Comparison of ENCODE assay signal across 8 cellular contexts in genomic region chr2:74502720-74503505, GRCh38. TPM values are rescaled to one million over a fixed set of nuclear protein-coding genes. Genes with fewer than 3 reads are reported as not detected.
DNase-seq lines count a peak whose midpoint lies in the region; ATAC-seq and TF ChIP-seq lines count a peak whose summit lies in the region.

No MANE protein-coding gene starts in this region.

- peaks cover 32% of the 10 kb centered on the region for H3K79me2 ChIP-seq in ACC112 (ENCODE audit: control insufficient read depth, insufficient read depth, low read length, unreplicated experiment)

- H2AFZ ChIP-seq in ACC112 (ENCODE audit: low read length, unreplicated experiment), result peak overlapping the region; percentile 57

- H3K27me3 ChIP-seq in ACC112 (ENCODE audit: insufficient read depth, low read length) (no peaks in the 10 kb centered on the region), liver (ENCODE audit: control insufficient read depth in 4 of 4, insufficient read depth in 4 of 4, low read length in 3 of 4) (no peaks in the 10 kb centered on the region)

- H3K36me3 ChIP-seq in ACC112 (ENCODE audit: insufficient read depth, low read length), result no peaks in the 10 kb centered on the region
- peaks cover 0 to 6% (median 4%) of the 10 kb centered on the region in 4 donors for H3K36me3 ChIP-seq in liver (ENCODE audit: control insufficient read depth in 4 of 4, insufficient read depth in 3 of 4, low read depth in 1 of 4, low read length in 3 of 4)

- peak overlapping the region; percentile 82 for H3K27ac ChIP-seq in ACC112 (ENCODE audit: low read depth, low read length)
- peak overlapping the region; percentile 87 to 93 for H3K27ac ChIP-seq in liver (ENCODE audit: low read depth in 1 of 2, low read length in 2 of 2)

- H3K4me3 ChIP-seq in ACC112 (ENCODE audit: low read depth, low read length), result peak overlapping the region; percentile 76
- H3K4me3 ChIP-seq in liver (ENCODE audit: low read depth in 1 of 3, low read length in 3 of 3), result peak overlapping the region; percentile 76 to 97 (median 89)

- H3K9me3 ChIP-seq in liver (ENCODE audit: control insufficient read depth in 4 of 4, low read length in 3 of 4), result no peaks in the 10 kb centered on the region

- H3K27ac Mint-ChIP-seq in T-cell, result peak overlapping the region; percentile 34 to 52
- peak overlapping the region; percentile 94 for H3K27ac Mint-ChIP-seq in dendritic cell treated with granulocyte-macrophage colony-stimulating factor and Interleukin-4, amounts not matched to agents 40 ng/mL and 50 ng/mL, for 4 days

- peaks cover 29% of the 10 kb centered on the region for H3K36me3 Mint-ChIP-seq in T-cell
- H3K36me3 Mint-ChIP-seq in dendritic cell treated with granulocyte-macrophage colony-stimulating factor and Interleukin-4, amounts not matched to agents 40 ng/mL and 50 ng/mL, for 4 days (ENCODE audit: low read depth), result peaks cover 54% of the 10 kb centered on the region

- intact Hi-C loops in dendritic cell treated with granulocyte-macrophage colony-stimulating factor and Interleukin-4, amounts not matched to agents 40 ng/mL and 50 ng/mL, for 4 days (cut with micrococcal nuclease), result no loop called here

- TF ChIP-seq CTCF in liver (IDR thresholded peaks at IDR 0.05; ENCODE audit: low read depth, low read length, missing input control), result no peak

- CTCF ChIA-PET in T-cell (lab: Charles Lee), result no interaction called here

- H3K4me1 ChIP-seq in ACC112 (ENCODE audit: control insufficient read depth, insufficient read depth, low read length, unreplicated experiment), result peaks cover 39% of the 10 kb centered on the region
- H3K4me1 ChIP-seq in liver (ENCODE audit: control insufficient read depth in 4 of 4, insufficient read depth in 4 of 4, low read length in 3 of 4), result peaks cover 20 to 79% (median 66%) of the 10 kb centered on the region in 4 donors

- POLR2A ChIA-PET in T-cell (lab: Charles Lee), result interaction anchor here in 1 of 2 donors (0.5 kb wide), 1 partner anchor 337 kb away, joined by 7 read pairs; no protein-coding TSS in a partner anchor

- WGBS in liver, result under 1% methylated on average over 67 of the region's 67 CpGs

- H3K9ac ChIP-seq in liver (ENCODE audit: low read depth in 1 of 2, low read length in 2 of 2), result peak overlapping the region; percentile 69 to 71

- peak overlapping the region; percentile 67 to 70 (median 68) for H3K4me3 Mint-ChIP-seq in T-cell
- peak overlapping the region; percentile 87 for H3K4me3 Mint-ChIP-seq in dendritic cell treated with granulocyte-macrophage colony-stimulating factor and Interleukin-4, amounts not matched to agents 40 ng/mL and 50 ng/mL, for 4 days

- peaks cover 51 to 74% (median 65%) of the 10 kb centered on the region in 3 donors for H3K4me1 Mint-ChIP-seq in T-cell
- H3K4me1 Mint-ChIP-seq in dendritic cell treated with granulocyte-macrophage colony-stimulating factor and Interleukin-4, amounts not matched to agents 40 ng/mL and 50 ng/mL, for 4 days (ENCODE audit: low read depth), result peaks cover 82% of the 10 kb centered on the region

- peak in 4 of 34 experiments; percentile 15 to 43 (median 33) for DNase-seq in T-cell
- DNase-seq in stimulated activated naive CD8-positive, alpha-beta T cell treated with anti-CD3 and anti-CD28 coated beads, Interleukin-15, Interleukin-2, amounts not matched to agents 100 U/mL and 50 U/mL, for 24 hours, result peak; percentile 64
- DNase-seq in putamen (ENCODE audit: low spot score), result no peak

- H3K9me3 Mint-ChIP-seq in T-cell, result no peaks in the 10 kb centered on the region
- no peaks in the 10 kb centered on the region for H3K9me3 Mint-ChIP-seq in dendritic cell treated with granulocyte-macrophage colony-stimulating factor and Interleukin-4, amounts not matched to agents 40 ng/mL and 50 ng/mL, for 4 days

- ATAC-seq in GM18502 (IDR thresholded peaks at IDR 0.05; ENCODE audit: poor library complexity, unreplicated experiment), result peak; percentile 40
- peak; percentile 35 for ATAC-seq in HG03097 (IDR thresholded peaks at IDR 0.05; ENCODE audit: low FRiP score, unreplicated experiment)
- peak in 2 of 4 experiments; percentile 17 to 22 for ATAC-seq in T-cell (replicated peaks in 1 of 4)
- ATAC-seq in stimulated activated naive CD8-positive, alpha-beta T cell treated with anti-CD3 and anti-CD28 coated beads, Interleukin-15, Interleukin-2, amounts not matched to agents 100 U/mL and 50 U/mL, for 24 hours, result peak; percentile 37

- peaks cover 55 to 77% of the 10 kb centered on the region in 2 donors for H3K27me3 Mint-ChIP-seq in T-cell
- H3K27me3 Mint-ChIP-seq in dendritic cell treated with granulocyte-macrophage colony-stimulating factor and Interleukin-4, amounts not matched to agents 40 ng/mL and 50 ng/mL, for 4 days, result peaks cover 47% of the 10 kb centered on the region

- peak; percentile 35 to 46 for TF ChIP-seq RAD21 in liver (IDR thresholded peaks at IDR 0.05)

TF ChIP-seq in liver, 16 proteins besides CTCF, POLR2A, EP300 and RAD21:
- TF ChIP-seq REST (IDR thresholded peaks at IDR 0.05) (peak; percentile 6), FOXA1 (IDR thresholded peaks at IDR 0.05) (no peak), EGR1 (IDR thresholded peaks at IDR 0.05; ENCODE audit: low read depth in 2 of 2) (no peak), RXRA (IDR thresholded peaks at IDR 0.05) (no peak), NR2F2 (IDR thresholded peaks at IDR 0.05) (peak; percentile 4), JUND (IDR thresholded peaks at IDR 0.05) (peak; percentile 71 to 80), TAF1 (conservative IDR thresholded peaks at IDR 0.05) (peak; percentile 15), HNF4A (conservative IDR thresholded peaks at IDR 0.05) (no peak)
- TF ChIP-seq, protein P1, sequence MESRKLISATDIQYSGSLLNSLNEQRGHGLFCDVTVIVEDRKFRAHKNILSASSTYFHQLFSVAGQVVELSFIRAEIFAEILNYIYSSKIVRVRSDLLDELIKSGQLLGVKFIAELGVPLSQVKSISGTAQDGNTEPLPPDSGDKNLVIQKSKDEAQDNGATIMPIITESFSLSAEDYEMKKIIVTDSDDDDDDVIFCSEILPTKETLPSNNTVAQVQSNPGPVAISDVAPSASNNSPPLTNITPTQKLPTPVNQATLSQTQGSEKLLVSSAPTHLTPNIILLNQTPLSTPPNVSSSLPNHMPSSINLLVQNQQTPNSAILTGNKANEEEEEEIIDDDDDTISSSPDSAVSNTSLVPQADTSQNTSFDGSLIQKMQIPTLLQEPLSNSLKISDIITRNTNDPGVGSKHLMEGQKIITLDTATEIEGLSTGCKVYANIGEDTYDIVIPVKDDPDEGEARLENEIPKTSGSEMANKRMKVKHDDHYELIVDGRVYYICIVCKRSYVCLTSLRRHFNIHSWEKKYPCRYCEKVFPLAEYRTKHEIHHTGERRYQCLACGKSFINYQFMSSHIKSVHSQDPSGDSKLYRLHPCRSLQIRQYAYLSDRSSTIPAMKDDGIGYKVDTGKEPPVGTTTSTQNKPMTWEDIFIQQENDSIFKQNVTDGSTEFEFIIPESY (IDR thresholded peaks at IDR 0.05), result no peak
TF ChIP-seq in liver: peak in this region for 4.

RNA-seq across cellular contexts. Expression of gene LBX2, which starts 3.5 kb away (rescaled TPM):
- total RNA-seq in T-cell (under 1 TPM in 4 of 5 donors, not detected in 1; 0.32 to 0.73 (median 0.66) TPM), liver (1 to 10 TPM in 1 of 2 donors, under 1 TPM in 1; 0.84 to 2.7 TPM)
- 1 to 10 TPM; 2.3 to 2.8 TPM for polyA plus RNA-seq in liver

RNA-seq across cellular contexts. Expression of gene PCGF1, which starts 4.6 kb away (rescaled TPM):
- total RNA-seq in T-cell (10 to 100 TPM; 17.6 to 34.3 (median 28.0) TPM), liver (10 to 100 TPM in 1 of 2 donors, 1 to 10 TPM in 1; 3.3 to 11.1 TPM)
- polyA plus RNA-seq in liver, result 10 to 100 TPM; 10.6 to 12.5 TPM

RNA-seq across cellular contexts. Expression of gene TLX2, which starts 11.3 kb away (rescaled TPM):
- total RNA-seq in T-cell (under 1 TPM in 2 of 5 donors, not detected in 3; 0.28 to 0.46 TPM), liver (not detected)
- not detected for polyA plus RNA-seq in liver

RNA-seq across cellular contexts. Expression of gene TTC31, which starts 20.0 kb away (rescaled TPM):
- total RNA-seq in T-cell (10 to 100 TPM; 33.1 to 45.8 (median 44.6) TPM), liver (10 to 100 TPM in 1 of 2 donors, 1 to 10 TPM in 1; 9.9 to 26.4 TPM)
- polyA plus RNA-seq in liver, result 10 to 100 TPM; 15.3 to 16.3 TPM

RNA-seq across cellular contexts. Expression of gene CCDC142, which starts 20.1 kb away (rescaled TPM):
- total RNA-seq in T-cell (10 to 100 TPM; 16.1 to 59.3 (median 56.7) TPM), liver (10 to 100 TPM; 13.4 to 28.3 TPM)
- 1 to 10 TPM; 5.1 to 8.3 TPM for polyA plus RNA-seq in liver
